In genomic region chr10:75495434-75496190, GRCh38 we compare ENCODE assay signal across 1 cellular context.
TF ChIP-seq lines count a peak whose summit lies in the region.

No MANE protein-coding gene starts in this region.

TF ChIP-seq in HepG2, 621 proteins besides CTCF, POLR2A, EP300 and RAD21 (continued from another document and continues in another):
- TF ChIP-seq ZNF407 (CRISPR knock-in tag; IDR thresholded peaks at IDR 0.05; ENCODE audit: not compliant biosample characterization) (no peak), HDAC1 (CRISPR knock-in tag; IDR thresholded peaks at IDR 0.05) (no peak), ZBTB1 (CRISPR knock-in tag; IDR thresholded peaks at IDR 0.05; ENCODE audit: borderline replicate concordance) (no peak), FOXK1 (CRISPR knock-in tag; IDR thresholded peaks at IDR 0.05; ENCODE audit: borderline replicate concordance, low read depth) (no peak), ZNF224 (CRISPR knock-in tag; IDR thresholded peaks at IDR 0.05) (no peak), ZNF777 (CRISPR knock-in tag; IDR thresholded peaks at IDR 0.05) (no peak), GATA4 (IDR thresholded peaks at IDR 0.05; ENCODE audit: borderline replicate concordance, low read depth) (no peak), FOSL1 (CRISPR knock-in tag; IDR thresholded peaks at IDR 0.05; ENCODE audit: borderline replicate concordance) (no peak), MAFG (CRISPR knock-in tag; IDR thresholded peaks at IDR 0.05) (no peak), CCAR2 (optimal IDR thresholded peaks at IDR 0.05; ENCODE audit: low read depth, low read length) (no peak), ZNF501 (CRISPR knock-in tag; IDR thresholded peaks at IDR 0.05) (0 out of 2 replicates have a peak, but pooled peaks have one; percentile 28), KLF9 (CRISPR knock-in tag; IDR thresholded peaks at IDR 0.05; ENCODE audit: low read depth) (no peak), RCOR2 (CRISPR knock-in tag; IDR thresholded peaks at IDR 0.05) (peak; percentile 48; the same call in 1 of the 2 replicates), MXD1 (CRISPR knock-in tag; IDR thresholded peaks at IDR 0.05) (no peak), ZMYM4 (CRISPR knock-in tag; IDR thresholded peaks at IDR 0.05) (peak; percentile 56), HMGXB3 (CRISPR knock-in tag; IDR thresholded peaks at IDR 0.05; ENCODE audit: borderline replicate concordance) (no peak), BATF2 (CRISPR knock-in tag; IDR thresholded peaks at IDR 0.05) (no peak), RXRA (CRISPR knock-in tag; IDR thresholded peaks at IDR 0.05) (peak; percentile 58; the same call in 1 of the 2 replicates), JUN (CRISPR knock-in tag; IDR thresholded peaks at IDR 0.05) (no peak), ZNF597 (CRISPR knock-in tag; IDR thresholded peaks at IDR 0.05) (no peak), NCOA2 (CRISPR knock-in tag; IDR thresholded peaks at IDR 0.05) (peak; percentile 12; the same call in 1 of the 2 replicates), NR2F6 (IDR thresholded peaks at IDR 0.05) (no peak; the same call in none of the 2 replicates), NR2F6 (CRISPR knock-in tag; IDR thresholded peaks at IDR 0.05) (peak; percentile 22), ARHGAP35 (CRISPR knock-in tag; IDR thresholded peaks at IDR 0.05; ENCODE audit: borderline replicate concordance) (no peak), HIC2 (CRISPR knock-in tag; IDR thresholded peaks at IDR 0.05; ENCODE audit: low read depth) (no peak), ZFP90 (CRISPR knock-in tag; IDR thresholded peaks at IDR 0.05; ENCODE audit: borderline replicate concordance) (no peak), TBP (CRISPR knock-in tag; IDR thresholded peaks at IDR 0.05) (no peak), ZFY (CRISPR knock-in tag; IDR thresholded peaks at IDR 0.05) (no peak), ZSCAN25 (CRISPR knock-in tag; IDR thresholded peaks at IDR 0.05) (no peak), ZNF782 (CRISPR knock-in tag; IDR thresholded peaks at IDR 0.05; ENCODE audit: borderline replicate concordance) (no peak), ONECUT2 (CRISPR knock-in tag; IDR thresholded peaks at IDR 0.05) (no peak), TFE3 (CRISPR knock-in tag; IDR thresholded peaks at IDR 0.05) (no peak), BCL3 (CRISPR knock-in tag; IDR thresholded peaks at IDR 0.05) (no peak), ZNF430 (CRISPR knock-in tag; IDR thresholded peaks at IDR 0.05) (no peak)
- TF ChIP-seq, protein P1, sequence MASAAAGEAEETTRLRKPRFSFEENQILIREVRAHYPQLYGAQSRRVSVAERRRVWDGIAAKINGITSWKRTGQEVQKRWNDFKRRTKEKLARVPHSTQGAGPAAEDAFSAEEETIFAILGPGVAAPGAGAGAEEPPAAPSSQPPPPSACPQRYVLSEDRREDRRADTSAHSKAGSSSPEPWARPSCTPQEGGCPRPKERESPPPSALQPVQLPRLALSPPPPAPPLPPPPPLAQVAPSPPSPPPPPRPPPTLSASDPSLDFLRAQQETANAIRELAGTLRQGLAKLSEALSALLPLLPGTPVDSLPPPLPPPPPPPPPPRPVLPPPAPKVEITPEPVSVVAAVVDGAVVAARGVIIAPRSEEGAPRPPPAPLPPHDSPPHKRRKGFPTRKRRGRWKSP (CRISPR knock-in tag; IDR thresholded peaks at IDR 0.05) = no peak
- TF ChIP-seq, protein P2, sequence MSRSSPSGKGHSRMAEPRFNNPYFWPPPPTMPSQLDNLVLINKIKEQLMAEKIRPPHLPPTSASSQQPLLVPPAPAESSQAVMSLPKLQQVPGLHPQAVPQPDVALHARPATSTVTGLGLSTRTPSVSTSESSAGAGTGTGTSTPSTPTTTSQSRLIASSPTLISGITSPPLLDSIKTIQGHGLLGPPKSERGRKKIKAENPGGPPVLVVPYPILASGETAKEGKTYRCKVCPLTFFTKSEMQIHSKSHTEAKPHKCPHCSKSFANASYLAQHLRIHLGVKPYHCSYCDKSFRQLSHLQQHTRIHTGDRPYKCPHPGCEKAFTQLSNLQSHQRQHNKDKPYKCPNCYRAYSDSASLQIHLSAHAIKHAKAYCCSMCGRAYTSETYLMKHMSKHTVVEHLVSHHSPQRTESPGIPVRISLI (CRISPR knock-in tag; IDR thresholded peaks at IDR 0.05; ENCODE audit: borderline replicate concordance) = no peak
